17 cellular contexts compared by ENCODE assay signal in the genomic region with DNA sequence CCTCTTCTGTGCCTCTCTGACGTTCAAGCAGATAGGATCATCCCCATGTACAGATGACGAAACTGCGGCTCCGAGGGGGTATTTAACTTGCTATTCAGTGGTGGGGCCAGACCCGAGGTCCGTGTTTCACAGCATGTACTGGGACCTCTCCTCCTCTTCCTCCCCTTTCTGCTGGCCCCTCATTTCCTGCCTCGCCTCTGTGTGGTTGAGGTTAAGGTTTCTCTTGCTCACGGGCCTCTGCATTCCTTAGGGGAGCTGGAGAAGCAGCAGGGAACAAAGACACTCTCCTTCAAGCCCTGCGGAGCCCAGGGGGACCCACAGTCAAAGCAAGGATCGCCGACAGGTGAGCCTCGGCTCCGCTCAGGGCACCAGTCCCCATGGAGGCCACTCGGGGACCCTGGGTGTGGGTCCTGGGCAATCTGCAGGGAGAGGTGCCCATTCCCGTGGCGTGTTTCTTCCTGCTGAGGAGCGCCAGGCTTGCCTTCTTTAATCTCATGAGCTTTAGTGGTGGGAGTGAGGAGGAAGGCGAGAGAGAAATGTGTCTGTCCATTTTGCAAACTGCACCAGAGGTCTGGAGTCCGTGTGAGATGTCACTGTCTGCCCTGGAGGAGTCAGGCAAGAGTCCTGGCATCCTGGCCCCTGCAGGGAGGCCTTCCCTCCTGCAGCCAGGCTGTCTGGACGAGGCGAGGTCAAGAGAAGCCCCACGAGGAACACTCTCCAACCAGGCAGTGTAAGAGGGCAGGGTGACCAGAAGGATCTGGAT. TPM values are rescaled to one million over a fixed set of nuclear protein-coding genes. Genes with fewer than 3 reads are reported as not detected.
DNase-seq lines count a peak whose midpoint lies in the region; ATAC-seq, FAIRE-seq and TF ChIP-seq lines count a peak whose summit lies in the region.
"Had no signal": no experiment of that assay in that cellular context is flagged by ENCODE, and none has a peak within 500 bp of the region (broad histone marks: within the 10 kb centered on the region; RNA-seq: fewer than 3 reads in every experiment).

No MANE protein-coding gene starts in this region.

- H3K9me3 ChIP-seq in Loucy (ENCODE audit: insufficient read depth, low read depth, low read length) = no peaks in the 10 kb centered on the region
- no peaks in the 10 kb centered on the region for H3K9me3 ChIP-seq in adipocyte (ENCODE audit: control insufficient read depth, low read length)
- no peaks in the 10 kb centered on the region for H3K9me3 ChIP-seq in mesodermal cell (ENCODE audit: control insufficient read depth, low read length)
- H3K9me3 ChIP-seq in trophoblast cell (ENCODE audit: insufficient read depth, low read depth, low read length) = no peaks in the 10 kb centered on the region
- H3K9me3 ChIP-seq: Peyer's patch had no signal

- H4K20me1 ChIP-seq in Loucy (ENCODE audit: insufficient read depth, low read length, poor library complexity, severe bottlenecking) = no peaks in the 10 kb centered on the region

- H3K23ac ChIP-seq in trophoblast cell (ENCODE audit: low read length) = no peak overlapping the region

- H2BK120ac ChIP-seq in trophoblast cell (ENCODE audit: insufficient read depth, low read length, poor library complexity) = no peak overlapping the region

- H4K12ac ChIP-seq in trophoblast cell (ENCODE audit: low read depth, low read length) = no peak overlapping the region

- H3K14ac ChIP-seq in trophoblast cell (ENCODE audit: low read length) = no peak overlapping the region

- H4K8ac ChIP-seq in trophoblast cell (ENCODE audit: low read depth, low read length) = no peak overlapping the region

- no peaks in the 10 kb centered on the region for H3F3A ChIP-seq in Loucy (ENCODE audit: low read depth)

- peak overlapping the region; percentile 90 for H3K4me2 ChIP-seq in Loucy (ENCODE audit: low read depth, low read length, poor library complexity, severe bottlenecking)
- H3K4me2 ChIP-seq in trophoblast cell (ENCODE audit: low read length) = no peak overlapping the region

- H3K9ac ChIP-seq in Loucy (ENCODE audit: low read depth, low read length, poor library complexity, severe bottlenecking) (peak overlapping the region; percentile 81), adipocyte (ENCODE audit: low read length) (no peak overlapping the region), trophoblast cell (ENCODE audit: low read length) (no peak overlapping the region)

- no peaks in the 10 kb centered on the region for H3K79me1 ChIP-seq in trophoblast cell (ENCODE audit: low read length)

- DNase-seq in GDM1 (lab: John Stamatoyannopoulos, UW) (peak; percentile 57), adipocyte (ENCODE audit: low read depth) (peak; percentile 18), NCI-H1092 (lab: John Stamatoyannopoulos, UW) (no peak), trophoblast cell (no peak), urothelium cell line (ENCODE audit: low spot score) (no peak)
- DNase-seq: GOT3; NCI-H1436 treated with DMSO at 0.1 percent for 48 hours; NCI-H510A treated with DMSO at 0.1 percent for 48 hours; Peyer's patch; stimulated activated naive CD4-positive, alpha-beta T cell; T-helper 1 cell had no signal

- H2AFZ ChIP-seq in Loucy (ENCODE audit: low read length) (peak overlapping the region; percentile 28; the same call in 1 of the 2 replicates), trophoblast cell (ENCODE audit: insufficient read depth, low read length, poor library complexity) (no peak overlapping the region)

- no peaks in the 10 kb centered on the region for H3K36me3 ChIP-seq in Loucy (ENCODE audit: insufficient read depth, low read length)
- no peaks in the 10 kb centered on the region for H3K36me3 ChIP-seq in adipocyte (ENCODE audit: control insufficient read depth, insufficient read depth, low read length, severe bottlenecking)
- H3K36me3 ChIP-seq in mesodermal cell (ENCODE audit: control insufficient read depth, insufficient read depth, low read length) = no peaks in the 10 kb centered on the region
- H3K36me3 ChIP-seq in trophoblast cell (ENCODE audit: control insufficient read depth in 1 of 2, insufficient read depth in 2 of 2, low read length in 2 of 2) = no peaks in the 10 kb centered on the region
- H3K36me3 ChIP-seq: Peyer's patch had no signal

- WGBS in mesodermal cell (ENCODE audit: insufficient coverage in 2 of 2), 2 experiments = 57 to 65% methylated on average over 12 to 16 of the region's 22 CpGs
- no CpG with 5 or more reads among the region's 22 CpGs for WGBS in trophoblast cell (ENCODE audit: extremely low coverage, insufficient coverage, insufficient read length)

- H3K4ac ChIP-seq in trophoblast cell (ENCODE audit: low read depth, low read length) = no peak overlapping the region

- no peak for TF ChIP-seq CTCF in Loucy (conservative IDR thresholded peaks at IDR 0.05; ENCODE audit: low read length)

- H3K18ac ChIP-seq in trophoblast cell (ENCODE audit: low read length) = no peak overlapping the region

- no peak overlapping the region for H2AK5ac ChIP-seq in trophoblast cell (ENCODE audit: low read length)

- no peak for FAIRE-seq in urothelium cell line (lab: Jason Lieb, UNC)
- FAIRE-seq: islet of Langerhans, small intestine had no signal

- no peaks in the 10 kb centered on the region for H3K27me3 ChIP-seq in Loucy (ENCODE audit: insufficient read depth, low read length, poor library complexity, severe bottlenecking)
- peaks cover 80% of the 10 kb centered on the region for H3K27me3 ChIP-seq in adipocyte (replicated peaks; ENCODE audit: control insufficient read depth, insufficient read depth, low read length)
- H3K27me3 ChIP-seq in trophoblast cell (ENCODE audit: insufficient read depth, low read length) = no peaks in the 10 kb centered on the region
- H3K27me3 ChIP-seq: Peyer's patch had no signal

- H3K4me1 ChIP-seq in Loucy (ENCODE audit: insufficient read depth, low read length, poor library complexity, severe bottlenecking) = peaks cover 99% of the 10 kb centered on the region
- H3K4me1 ChIP-seq in adipocyte (ENCODE audit: control insufficient read depth, insufficient read depth, low read length) = no peaks in the 10 kb centered on the region
- peaks cover 43% of the 10 kb centered on the region for H3K4me1 ChIP-seq in mesodermal cell (ENCODE audit: control insufficient read depth, insufficient read depth, low read length, poor library complexity, severe bottlenecking)
- H3K4me1 ChIP-seq in trophoblast cell (ENCODE audit: control insufficient read depth in 1 of 2, insufficient read depth in 2 of 2, low read length in 2 of 2) = peaks cover 6 to 13% of the 10 kb centered on the region in 2 experiments

- no peak overlapping the region for H2BK12ac ChIP-seq in trophoblast cell (ENCODE audit: low read length)

- no peak overlapping the region for H2BK5ac ChIP-seq in trophoblast cell (ENCODE audit: low read depth, low read length, poor library complexity)

- ATAC-seq in GM19397 (IDR thresholded peaks at IDR 0.05; ENCODE audit: unreplicated experiment) = no peak
- ATAC-seq: activated CD4-positive, CD25-positive, alpha-beta regulatory T cell treated with anti-CD3 and anti-CD28 coated beads, Interleukin-2, amount 50 U/mL, for 24 hours had no signal

- H3K4me3 ChIP-seq in Loucy (ENCODE audit: low read length, poor library complexity, severe bottlenecking) = peak overlapping the region; percentile 64
- H3K4me3 ChIP-seq in adipocyte (ENCODE audit: low read length) = no peak overlapping the region
- H3K4me3 ChIP-seq in mesodermal cell (ENCODE audit: extremely low read depth, insufficient read depth, low read length, poor library complexity, severe bottlenecking) = no peak overlapping the region
- no peak overlapping the region for H3K4me3 ChIP-seq in trophoblast cell (ENCODE audit: low read depth, low read length)
- H3K4me3 ChIP-seq: Peyer's patch had no signal

- no peak overlapping the region for H4K91ac ChIP-seq in trophoblast cell (ENCODE audit: low read depth, low read length)

- H3K9me2 ChIP-seq in Loucy (replicated peaks; ENCODE audit: low read depth, low read length) = no peaks in the 10 kb centered on the region

- H3K27ac ChIP-seq in mesodermal cell (ENCODE audit: low read depth, low read length, severe bottlenecking) = peak overlapping the region; percentile 57
- no peak overlapping the region for H3K27ac ChIP-seq in trophoblast cell (ENCODE audit: low read depth, low read length)
- H3K27ac ChIP-seq: Peyer's patch had no signal

- no peaks in the 10 kb centered on the region for H3K79me2 ChIP-seq in Loucy (ENCODE audit: insufficient read depth, low read length)
- H3K79me2 ChIP-seq in trophoblast cell (ENCODE audit: control insufficient read depth, insufficient read depth, low read length, poor library complexity) = no peaks in the 10 kb centered on the region

RNA-seq across cellular contexts. Expression of a gene that starts 45.0 kb away (rescaled TPM):
- polyA plus RNA-seq in mesodermal cell (2013, experiment 1 of 2) = 1.9 TPM
- 2.1 TPM for polyA plus RNA-seq in mesodermal cell (2013, experiment 2 of 2)
- polyA plus RNA-seq in trophoblast cell (2013) = 0.29 and 0.36 TPM in 2 replicates

Comparison
In these comparisons a context has a peak if more than half of its experiments do, and no peak if none do; other contexts are left out.
1. DNase-seq: peak in GDM1 (single experiment) and adipocyte (single experiment); none in NCI-H1092 (single experiment), trophoblast cell (0 of 2) and urothelium cell line (single experiment).